In the genomic region with DNA sequence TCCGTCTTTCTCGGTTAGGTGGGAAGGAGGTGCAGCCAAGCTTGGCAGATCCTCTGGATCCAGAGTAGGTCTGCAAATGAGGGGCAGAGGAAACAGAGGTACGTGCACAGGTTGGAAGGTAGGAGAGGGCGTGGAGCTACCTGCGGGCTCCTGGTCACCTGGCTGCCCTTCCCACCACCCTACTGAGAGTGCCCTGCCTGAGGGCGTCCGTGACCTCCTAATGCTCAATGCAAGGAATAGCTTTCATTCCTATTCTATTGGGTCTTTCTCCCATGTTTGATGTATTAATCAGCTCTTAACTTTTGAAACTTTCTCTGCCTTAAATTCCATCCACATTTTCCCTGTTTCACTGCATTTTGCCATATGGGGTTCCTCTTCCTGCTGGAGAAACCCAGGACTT, we compare ENCODE assay signal across 1 cellular context.
TF ChIP-seq lines count a peak whose summit lies in the region.

No MANE protein-coding gene starts in this region.

TF ChIP-seq in GM23338, 12 proteins besides CTCF, POLR2A, EP300 and RAD21 (continued from another document):
- TF ChIP-seq EZH2 (IDR thresholded peaks at IDR 0.05; ENCODE audit: low read depth, unreplicated experiment) (no peak), POLR2AphosphoS5 (IDR thresholded peaks at IDR 0.05; ENCODE audit: low read depth) (no peak)
TF ChIP-seq in GM23338: peak in this region for 0.
